In genomic region chr14:73136085-73136386, GRCh38 we compare ENCODE assay signal across 8 cellular contexts. TPM values are rescaled to one million over a fixed set of nuclear protein-coding genes. Genes with fewer than 3 reads are reported as not detected.
DNase-seq lines count a peak whose midpoint lies in the region; ATAC-seq, FAIRE-seq and TF ChIP-seq lines count a peak whose summit lies in the region.

No MANE protein-coding gene starts in this region.

- BruUV-seq in PC-9 (replicated peaks; lab: Mats Ljungman, UMichigan), result no TSS peak

- H3K27me3 ChIP-seq in CD8-positive, alpha-beta T cell (ENCODE audit: insufficient read depth, low read length), result no peaks in the 10 kb centered on the region
- no peaks in the 10 kb centered on the region for H3K27me3 ChIP-seq in PC-9 (ENCODE audit: insufficient read depth, low read depth)

- H3K4me3 Mint-ChIP-seq in CD8-positive, alpha-beta T cell, result peak overlapping the region; percentile 97
- peak overlapping the region; percentile 96 for H3K4me3 Mint-ChIP-seq in osteocyte (ENCODE audit: unreplicated experiment)

- FAIRE-seq in RCC 7860 (lab: Jason Lieb, UNC), result no peak

- H3K4me1 Mint-ChIP-seq in CD8-positive, alpha-beta T cell (ENCODE audit: low read depth), result peaks cover 29% of the 10 kb centered on the region
- peaks cover 9% of the 10 kb centered on the region for H3K4me1 Mint-ChIP-seq in osteocyte (ENCODE audit: unreplicated experiment)

- no peaks in the 10 kb centered on the region for H3K9me2 ChIP-seq in PC-9 (ENCODE audit: insufficient read depth)

- H3K4me3 ChIP-seq in CD8-positive, alpha-beta T cell (ENCODE audit: low read depth, low read length), result peak overlapping the region; percentile 84
- H3K4me3 ChIP-seq in PC-9 (peak overlapping the region; percentile 83), epithelial cell of esophagus (ENCODE audit: low read length) (peak overlapping the region; percentile 70)

- peaks cover 43% of the 10 kb centered on the region for H3K79me2 ChIP-seq in PC-9 (ENCODE audit: low read depth)

- no peak for ATAC-seq in CD8-positive, alpha-beta T cell
- ATAC-seq in HG03354 (IDR thresholded peaks at IDR 0.05; ENCODE audit: poor library complexity, severe bottlenecking, unreplicated experiment) (no peak), HG02970 (IDR thresholded peaks at IDR 0.05; ENCODE audit: low FRiP score, unreplicated experiment) (no peak), HG03196 (IDR thresholded peaks at IDR 0.05; ENCODE audit: unreplicated experiment) (no peak)

- H3K27ac Mint-ChIP-seq in CD8-positive, alpha-beta T cell, result peak overlapping the region; percentile 99
- H3K27ac Mint-ChIP-seq in osteocyte (ENCODE audit: unreplicated experiment), result peak overlapping the region; percentile 98

- no peak for DNase-seq in CD8-positive, alpha-beta T cell
- DNase-seq in PC-9, result no peak
- DNase-seq in epithelial cell of esophagus (ENCODE audit: low read depth), result no peak
- no peak for DNase-seq in osteocyte (ENCODE audit: extremely low spot score, unreplicated experiment)
- no peak for DNase-seq in RCC 7860 (ENCODE audit: low spot score)

- no peaks in the 10 kb centered on the region for H3K36me3 ChIP-seq in CD8-positive, alpha-beta T cell (ENCODE audit: insufficient read depth, low read length)
- H3K36me3 ChIP-seq in PC-9 (ENCODE audit: low read depth), result 0 out of 2 replicates have a peak, but pooled peaks cover 4% of the 10 kb centered on the region

- peaks cover 10% of the 10 kb centered on the region for H3K9me3 Mint-ChIP-seq in CD8-positive, alpha-beta T cell
- no peaks in the 10 kb centered on the region for H3K9me3 Mint-ChIP-seq in osteocyte (ENCODE audit: unreplicated experiment)

- H3F3A ChIP-seq in PC-9 (ENCODE audit: insufficient read depth, low read depth), result peaks cover 28% of the 10 kb centered on the region; the same call in 1 of the 2 replicates

- TF ChIP-seq CTCF in CD8-positive, alpha-beta T cell (IDR thresholded peaks at IDR 0.05), result no peak
- TF ChIP-seq CTCF in PC-9 (conservative IDR thresholded peaks at IDR 0.05), result no peak
- no peak for TF ChIP-seq CTCF in epithelial cell of esophagus (IDR thresholded peaks at IDR 0.05; ENCODE audit: insufficient read depth, low read depth, low read length, missing control alignments)
- TF ChIP-seq CTCF in osteocyte (IDR thresholded peaks at IDR 0.05), result no peak

- POLR2A ChIA-PET in CD8-positive, alpha-beta T cell (lab: Charles Lee), result interaction anchor here (0.5 to 2.2 kb wide), 10 partner anchors 8 to 681 kb away, joined by 3 to 27 read pairs (median 4); partner anchors contain the start of genes NUMB, RBM25 and ZFYVE1
- POLR2A ChIA-PET in PC-9 (lab: Charles Lee; ENCODE audit: unreplicated experiment), result interaction anchor here (0.6 to 0.8 kb wide), 5 partner anchors 109 to 606 kb away, joined by 3 to 4 read pairs (median 4); partner anchors contain the start of genes NUMB and ZFYVE1

- intact Hi-C loops in CD8-positive, alpha-beta T cell (cut with DNase I, micrococcal nuclease), result loop anchor here (1.0 to 5.0 kb wide), 6 partner anchors 78 to 949 kb away; partner anchors contain the start of genes RBM25 (in 2 of the 2), ZFYVE1 (in 2 of the 2), ALDH6A1 (in 1 of the 2) and BBOF1 (in 1 of the 2)
- intact Hi-C loops in PC-9 (cut with micrococcal nuclease; ENCODE audit: unreplicated experiment), result loop anchor here (2.0 kb wide), 1 partner anchor 175 kb away; no protein-coding TSS in a partner anchor

- H3K27ac ChIP-seq in CD8-positive, alpha-beta T cell (ENCODE audit: low read depth, low read length), result peak overlapping the region; percentile 93
- H3K27ac ChIP-seq in PC-9, result peak overlapping the region; percentile 89; the same call in 1 of the 2 replicates

- H3K27me3 Mint-ChIP-seq in CD8-positive, alpha-beta T cell (ENCODE audit: low read depth), result no peaks in the 10 kb centered on the region
- H3K27me3 Mint-ChIP-seq in osteocyte (ENCODE audit: unreplicated experiment), result no peaks in the 10 kb centered on the region

- peaks cover 17% of the 10 kb centered on the region for H3K4me1 ChIP-seq in CD8-positive, alpha-beta T cell (ENCODE audit: insufficient read depth, low read length)
- peaks cover 9% of the 10 kb centered on the region for H3K4me1 ChIP-seq in PC-9 (replicated peaks; ENCODE audit: insufficient read depth)

- H4K20me1 ChIP-seq in PC-9 (ENCODE audit: insufficient read depth), result peaks cover 20% of the 10 kb centered on the region

- H3K9me3 ChIP-seq in CD8-positive, alpha-beta T cell (ENCODE audit: low read length), result no peaks in the 10 kb centered on the region
- H3K9me3 ChIP-seq in PC-9 (ENCODE audit: insufficient read depth, low read depth), result no peaks in the 10 kb centered on the region

- H3K4me2 ChIP-seq in PC-9, result peak overlapping the region; percentile 100

- H2AFZ ChIP-seq in PC-9, result peak overlapping the region; percentile 91

- H3K36me3 Mint-ChIP-seq in CD8-positive, alpha-beta T cell, result peaks cover 14% of the 10 kb centered on the region
- no peaks in the 10 kb centered on the region for H3K36me3 Mint-ChIP-seq in osteocyte (ENCODE audit: unreplicated experiment)

- CTCF ChIA-PET in CD8-positive, alpha-beta T cell (lab: Charles Lee), result interaction anchor here (0.6 kb wide), 1 partner anchor 40 kb away, joined by 3 read pairs; no protein-coding TSS in a partner anchor
- CTCF ChIA-PET in PC-9 (lab: Charles Lee), result interaction anchor here (0.7 kb wide), 2 partner anchors 68 to 814 kb away, joined by 3 to 28 read pairs; no protein-coding TSS in a partner anchor

RNA-seq across cellular contexts. Expression of gene PSEN1, which starts 0.3 kb away (rescaled TPM):
- total RNA-seq in CD8-positive, alpha-beta T cell, result 10 to 100 TPM; 24.2 to 24.4 TPM
- total RNA-seq in PC-9 (2021) (33.5 and 44.0 TPM in 2 replicates), osteocyte (64.4 and 64.6 TPM in 2 replicates)
